ENCODE assay signal across 11 cellular contexts in genomic region chr19:37999309-38000213, GRCh38.
DNase-seq lines count a peak whose midpoint lies in the region; ATAC-seq, FAIRE-seq and TF ChIP-seq lines count a peak whose summit lies in the region.
"Had no signal": no experiment of that assay in that cellular context is flagged by ENCODE, and none has a peak within 500 bp of the region (broad histone marks: within the 10 kb centered on the region; RNA-seq: fewer than 3 reads in every experiment).

No MANE protein-coding gene starts in this region.

- H3K9me3 ChIP-seq in adrenal gland (replicated peaks in 1 of 3) = no peaks in the 10 kb centered on the region
- H3K9me3 ChIP-seq: suprapubic skin had no signal

- no peaks in the 10 kb centered on the region for H3K27me3 ChIP-seq in adrenal gland
- H3K27me3 ChIP-seq: suprapubic skin had no signal

- DNase-seq in GM18507 (ENCODE audit: extremely low spot score, insufficient read length, low read depth) (no peak), adrenal gland (peak in 4 of 7 donors; percentile 35 to 72 (median 56)), glutamatergic neuron (peak; percentile 56), skeletal muscle cell (ENCODE audit: low read depth) (peak; percentile 91), activated gamma-delta T cell (lab: John Stamatoyannopoulos, UW) (no peak), SIG-M5 treated with dmso at 0.1 percent for 504 hours (lab: John Stamatoyannopoulos, UW; ENCODE audit: unreplicated experiment) (no peak), putamen (ENCODE audit: low spot score) (no peak)
- DNase-seq: activated CD4-positive, alpha-beta T cell treated with anti-CD3 and anti-CD28 coated beads, Interleukin-2, amount 10 ng/mL, durations not matched to agents 7 days and 5 days; NCI-H2107 had no signal

- H3K4me3 ChIP-seq in adrenal gland (no peak overlapping the region), skeletal muscle cell (ENCODE audit: low read depth, low read length) (no peak overlapping the region)
- H3K4me3 ChIP-seq: suprapubic skin had no signal

- TF ChIP-seq POLR2A in adrenal gland (IDR thresholded peaks at IDR 0.05) = no peak

- H3K36me3 ChIP-seq in adrenal gland (replicated peaks in 1 of 2) = no peaks in the 10 kb centered on the region
- H3K36me3 ChIP-seq: suprapubic skin had no signal

- peak; percentile 63 for FAIRE-seq in GM18507 (lab: Jason Lieb, UNC)

- H3K4me1 Mint-ChIP-seq in glutamatergic neuron (ENCODE audit: low read depth, unreplicated experiment) = peaks cover 16% of the 10 kb centered on the region

- ATAC-seq in GM21786 (IDR thresholded peaks at IDR 0.05; ENCODE audit: unreplicated experiment) = no peak

- no peaks in the 10 kb centered on the region for H3K36me3 Mint-ChIP-seq in glutamatergic neuron (ENCODE audit: unreplicated experiment)

- intact Hi-C loops in adrenal gland (cut with DNase I) = loop anchor here in 1 of 2 donors (10.0 kb wide), 1 partner anchor 95 kb away; no protein-coding TSS in a partner anchor

- peaks cover 7% of the 10 kb centered on the region for H3K27me3 Mint-ChIP-seq in glutamatergic neuron (ENCODE audit: unreplicated experiment)
- H3K27me3 Mint-ChIP-seq: activated CD4-positive, alpha-beta T cell treated with anti-CD3 and anti-CD28 coated beads, Interleukin-2, amount 10 ng/mL, durations not matched to agents 7 days and 5 days had no signal

- peak overlapping the region in 3 of 5 donors; percentile 39 to 76 (median 57) for H3K27ac ChIP-seq in adrenal gland
- H3K27ac ChIP-seq: suprapubic skin had no signal

- H3K4me1 ChIP-seq in adrenal gland (replicated peaks in 1 of 2) = peaks cover 11 to 21% of the 10 kb centered on the region in 2 donors

- peak overlapping the region; percentile 93 for H3K27ac Mint-ChIP-seq in glutamatergic neuron (ENCODE audit: unreplicated experiment)
- H3K27ac Mint-ChIP-seq: activated CD4-positive, alpha-beta T cell treated with anti-CD3 and anti-CD28 coated beads, Interleukin-2, amount 10 ng/mL, durations not matched to agents 7 days and 5 days had no signal

- TF ChIP-seq CTCF in adrenal gland (IDR thresholded peaks at IDR 0.05) = no peak
- TF ChIP-seq CTCF in glutamatergic neuron (IDR thresholded peaks at IDR 0.05; ENCODE audit: partially characterized antibody, unreplicated experiment) = no peak

- H3K4me3 Mint-ChIP-seq in glutamatergic neuron (ENCODE audit: unreplicated experiment) = peak overlapping the region; percentile 60
- H3K4me3 Mint-ChIP-seq: activated CD4-positive, alpha-beta T cell treated with anti-CD3 and anti-CD28 coated beads, Interleukin-2, amount 10 ng/mL, durations not matched to agents 7 days and 5 days had no signal

- peaks cover 17% of the 10 kb centered on the region for H3K9me3 Mint-ChIP-seq in glutamatergic neuron (ENCODE audit: unreplicated experiment)
- H3K9me3 Mint-ChIP-seq: activated CD4-positive, alpha-beta T cell treated with anti-CD3 and anti-CD28 coated beads, Interleukin-2, amount 10 ng/mL, durations not matched to agents 7 days and 5 days had no signal

- WGBS in adrenal gland, 4 donors = 66 to 82% (median 78%) methylated on average over 7 to 20 of the region's 20 CpGs

Comparison
In these comparisons a context has a peak if more than half of its experiments do, and no peak if none do; other contexts are left out.
1. DNase-seq: peak in adrenal gland (4 of 7), glutamatergic neuron (single experiment) and skeletal muscle cell (single experiment); none in GM18507 (single experiment), activated gamma-delta T cell (single experiment), SIG-M5 treated with dmso at 0.1 percent for 504 hours (single experiment) and putamen (single experiment).